In genomic region chr17:7915611-7916382, GRCh38 we compare ENCODE assay signal across 8 cellular contexts. TPM values are rescaled to one million over a fixed set of nuclear protein-coding genes. Genes with fewer than 3 reads are reported as not detected.
DNase-seq lines count a peak whose midpoint lies in the region; ATAC-seq, FAIRE-seq and TF ChIP-seq lines count a peak whose summit lies in the region.

Gene RNF227 (minus strand): TSS chr17:7916289. CDS start chr17:7916195, 94 bp downstream.

- WGBS in HepG2 (ENCODE audit: low lambda C conversion rate): 3% methylated on average over 32 of the region's 100 CpGs

- no peak for TF ChIP-seq POLR2A in HepG2 (IDR thresholded peaks at IDR 0.05; ENCODE audit: insufficient read depth in 1 of 2, low read depth in 2 of 2, low read length in 2 of 2)

- peak; percentile 47 for ATAC-seq in HG03469 (IDR thresholded peaks at IDR 0.05; ENCODE audit: unreplicated experiment)
- peak; percentile 67 for ATAC-seq in HepG2

- no peak for TF ChIP-seq EP300 in HepG2 (IDR thresholded peaks at IDR 0.05; ENCODE audit: low read depth in 2 of 2, low read length in 2 of 2)
- TF ChIP-seq EP300 in HepG2 (CRISPR knock-in tag; IDR thresholded peaks at IDR 0.05; ENCODE audit: borderline replicate concordance): no peak; the same call in 1 of the 2 replicates

- no peak within 1 kb of the TSS for H3K27ac ChIP-seq in HepG2 (ENCODE audit: extremely low read length, insufficient read depth, low read length)

- TF ChIP-seq RAD21 in HepG2 (CRISPR knock-in tag; IDR thresholded peaks at IDR 0.05): no peak

- H3K4me2 ChIP-seq in HepG2 (ENCODE audit: low read depth, low read length): peak within 1 kb of the TSS; percentile 68

- no peak within 1 kb of the TSS for H2AFZ ChIP-seq in HepG2 (ENCODE audit: low read length)

- H3K36me3 ChIP-seq in HepG2 (replicated peaks in 1 of 2; ENCODE audit: control insufficient read depth in 1 of 2, insufficient read depth in 2 of 2, low read length in 2 of 2): no peaks in the 10 kb centered on the region

- no peaks in the 10 kb centered on the region for H4K20me1 ChIP-seq in HepG2 (ENCODE audit: insufficient read depth, low read length)

- intact Hi-C loops in HepG2 (cut with micrococcal nuclease; ENCODE audit: unreplicated experiment): no loop called here

- no peaks in the 10 kb centered on the region for H3K79me2 ChIP-seq in HepG2 (ENCODE audit: insufficient read depth, low read length)

- no peak for TF ChIP-seq CTCF in AG09319 (IDR thresholded peaks at IDR 0.05; ENCODE audit: low read depth, low read length)
- no peak; the same call in 1 of the 2 replicates for TF ChIP-seq CTCF in HepG2 (CRISPR knock-in tag; IDR thresholded peaks at IDR 0.05)

- in situ Hi-C loops in HepG2 (cut with HindIII; ENCODE audit: extremely low pct_ligation_motif_present, low pct_unique_long_range_greater_than_20kb): no loop called here

- no TSS peak for BruUV-seq in HepG2 (replicated peaks; lab: Mats Ljungman, UMichigan)

- peaks cover 0 to 3% of the 10 kb centered on the region in 2 experiments; a peak in 1 of 5 replicates for H3K27me3 ChIP-seq in HepG2 (ENCODE audit: control insufficient read depth in 1 of 2, insufficient read depth in 2 of 2, low read length in 2 of 2)

- no peak within 1 kb of the TSS for H3K9ac ChIP-seq in HepG2 (ENCODE audit: insufficient read depth, low read depth, low read length)

- peak within 1 kb of the TSS in 2 of 3 experiments; percentile 45 to 62; a peak in 3 of 6 replicates for H3K4me3 ChIP-seq in HepG2 (replicated peaks in 1 of 3; ENCODE audit: insufficient read depth in 1 of 3, low read depth in 2 of 3, low read length in 3 of 3)

- no peak for FAIRE-seq in HepG2 (lab: Jason Lieb, UNC)

- H3K4me1 ChIP-seq in HepG2 (ENCODE audit: insufficient read depth, low read length): peaks cover 22% of the 10 kb centered on the region

- DNase-seq in AG09319 (ENCODE audit: extremely low read depth, low read depth) (peak; percentile 88), GM19240 (ENCODE audit: insufficient read length, low spot score) (peak; percentile 59), NCI-H526 treated with DMSO at 0.1 percent for 48 hours (lab: John Stamatoyannopoulos, UW) (peak; percentile 65), dedifferentiated amniotic fluid mesenchymal stem cell (ENCODE audit: extremely low spot score) (peak; percentile 95), HepG2 (ENCODE audit: low spot score) (peak; percentile 14)
- peak; percentile 71 for DNase-seq in activated CD4-positive, alpha-beta T cell treated with anti-CD3 and anti-CD28 coated beads, Interleukin-2, amount 50 U/mL, for 1 hour
- DNase-seq in stimulated activated CD4-positive, alpha-beta T cell treated with anti-CD3 and anti-CD28 coated beads, Interleukin-2, amount 100 ng/mL, for 4 hours (ENCODE audit: low read depth): peak; percentile 69

- H3K9me3 ChIP-seq in HepG2 (ENCODE audit: low read length): no peaks in the 10 kb centered on the region

- POLR2A ChIA-PET in HepG2 (lab: Yijun Ruan, JAX): interaction anchor here (0.5 to 4.5 kb wide), 8 partner anchors 10 to 295 kb away, joined by 3 to 27 read pairs (median 4); partner anchors contain the start of genes AURKB, CNTROB, NAA38 and TRAPPC1

- CTCF ChIA-PET in HepG2 (lab: Yijun Ruan, JAX; ENCODE audit: low intra/inter-chr PET ratio, low total read pairs): interaction anchor here (4.6 kb wide), 1 partner anchor 75 kb away, joined by 70 read pairs; no protein-coding TSS in a partner anchor

TF ChIP-seq in HepG2, 621 proteins besides CTCF, POLR2A, EP300 and RAD21 (continues in another document):
- TF ChIP-seq ZNF331 (CRISPR knock-in tag; IDR thresholded peaks at IDR 0.05): peak; percentile 49; the same call in 1 of the 2 replicates
- TF ChIP-seq ZBED4 (CRISPR knock-in tag; IDR thresholded peaks at IDR 0.05; ENCODE audit: borderline replicate concordance): 0 out of 2 replicates have a peak, but pooled peaks have one; percentile 26
- TF ChIP-seq, protein P1, sequence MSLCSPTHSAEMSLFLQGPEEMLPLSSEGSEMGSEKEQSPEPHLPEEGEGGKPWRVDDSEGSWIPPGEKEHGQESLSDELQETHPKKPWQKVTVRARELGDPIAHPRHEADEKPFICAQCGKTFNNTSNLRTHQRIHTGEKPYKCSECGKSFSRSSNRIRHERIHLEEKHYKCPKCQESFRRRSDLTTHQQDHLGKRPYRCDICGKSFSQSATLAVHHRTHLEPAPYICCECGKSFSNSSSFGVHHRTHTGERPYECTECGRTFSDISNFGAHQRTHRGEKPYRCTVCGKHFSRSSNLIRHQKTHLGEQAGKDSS (CRISPR knock-in tag; IDR thresholded peaks at IDR 0.05; ENCODE audit: borderline replicate concordance, low read depth): no peak

RNA-seq across cellular contexts. Expression of gene RNF227, which starts in this region (rescaled TPM):
- 0.20 and 0.38 TPM in 2 replicates for total RNA-seq in HepG2 (2016; rRNA removed; fragmentation: Illumina TruSeq; extraction: Trizol)
- 0.10 TPM in 1 of 2 replicates, not detected in the other for total RNA-seq in HepG2 (2016; cell fraction: cytosol; rRNA removed; fragmentation: Illumina TruSeq; extraction: Trizol; ENCODE audit: low read depth)
- 0.37 and 0.41 TPM in 2 replicates for total RNA-seq in HepG2 (2016; cell fraction: insoluble cytoplasmic fraction; rRNA removed; fragmentation: Illumina TruSeq; extraction: Trizol)
- total RNA-seq in HepG2 (2016; cell fraction: membrane; rRNA removed; fragmentation: Illumina TruSeq; extraction: Trizol): 0.21 and 0.22 TPM in 2 replicates
- 0.22 and 0.56 TPM in 2 replicates for total RNA-seq in HepG2 (2016; cell fraction: nucleus; rRNA removed; fragmentation: Illumina TruSeq; extraction: Trizol)
- 0.79 and 0.94 TPM in 2 replicates for polyA plus RNA-seq in HepG2 (2011; rRNA removed)
- 1.7 and 3.4 TPM in 2 replicates for polyA plus RNA-seq in HepG2 (2011; cell fraction: cytosol; rRNA removed)
- polyA plus RNA-seq in HepG2 (2011; cell fraction: nucleus; rRNA removed): 0.79 and 4.8 TPM in 2 replicates
- polyA plus RNA-seq in HepG2 (2012): 0.68 and 0.79 TPM in 2 replicates
- 0.15 and 0.16 TPM in 2 replicates for polyA plus RNA-seq in HepG2 (2016; cell fraction: cytosol; fragmentation: Illumina TruSeq; extraction: Trizol; ENCODE audit: low read depth)
- polyA plus RNA-seq in HepG2 (2016; cell fraction: insoluble cytoplasmic fraction; fragmentation: Illumina TruSeq; extraction: Trizol; ENCODE audit: low read depth): 0.49 and 0.63 TPM in 2 replicates
- polyA plus RNA-seq in HepG2 (2016; cell fraction: membrane; fragmentation: Illumina TruSeq; extraction: Trizol; ENCODE audit: low read depth): 0.23 and 0.33 TPM in 2 replicates
- polyA plus RNA-seq in HepG2 (2016; cell fraction: nucleus; fragmentation: Illumina TruSeq; extraction: Trizol; ENCODE audit: insufficient read depth, low read depth): 1.5 and 2.2 TPM in 2 replicates
- polyA minus RNA-seq in HepG2 (2011; rRNA and poly(A)+ RNA removed; ENCODE audit: low replicate concordance): 0.22 and 3.6 TPM in 2 replicates
- polyA minus RNA-seq in HepG2 (2011; cell fraction: cytosol; rRNA and poly(A)+ RNA removed): 0.20 and 0.26 TPM in 2 replicates
- polyA minus RNA-seq in HepG2 (2011; cell fraction: nucleus; rRNA and poly(A)+ RNA removed): 0.25 and 0.64 TPM in 2 replicates

Comparison
In these comparisons a context has a peak if more than half of its experiments do, and no peak if none do; other contexts are left out.
1. DNase-seq: peak in every context shown above with its lines; median percentile 95 in dedifferentiated amniotic fluid mesenchymal stem cell; 88 in AG09319; 71 in activated CD4-positive, alpha-beta T cell treated with anti-CD3 and anti-CD28 coated beads, Interleukin-2, amount 50 U/mL, for 1 hour; 69 in stimulated activated CD4-positive, alpha-beta T cell treated with anti-CD3 and anti-CD28 coated beads, Interleukin-2, amount 100 ng/mL, for 4 hours; 65 in NCI-H526 treated with DMSO at 0.1 percent for 48 hours; 59 in GM19240; 14 in HepG2.